21 cellular contexts compared by ENCODE assay signal in the genomic region with DNA sequence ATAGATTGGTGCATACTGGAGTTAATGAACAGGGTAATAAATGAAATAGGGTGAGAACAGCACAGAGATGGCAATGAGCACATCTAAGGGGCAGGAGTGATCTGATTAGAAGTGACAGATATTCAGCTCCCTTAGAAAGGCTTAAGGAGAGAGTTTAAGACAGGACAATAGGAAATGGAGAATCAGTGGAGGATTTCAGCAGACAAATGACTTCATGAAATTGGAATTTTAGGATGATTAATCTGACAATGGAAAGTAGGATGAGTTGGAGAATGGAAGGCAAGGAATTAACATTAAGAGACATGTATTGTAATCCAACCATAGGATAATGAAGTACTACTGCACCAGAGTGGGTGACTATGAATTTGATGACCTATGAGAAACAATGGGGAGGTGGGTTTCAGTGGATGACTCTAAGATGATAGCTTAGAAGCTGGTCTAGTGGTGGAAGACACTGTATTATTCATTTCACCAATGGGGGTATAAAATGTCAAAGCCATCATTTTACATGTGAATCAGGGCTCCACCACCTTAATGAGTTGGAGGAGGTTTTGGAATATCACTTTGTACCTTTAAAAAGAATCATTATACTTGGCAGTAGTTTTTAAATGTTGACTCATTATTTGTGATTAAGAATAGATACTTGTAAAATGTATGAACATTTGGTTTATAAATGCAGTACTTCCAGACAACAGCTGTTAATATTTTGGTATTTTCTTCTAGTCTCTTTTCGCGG.
DNase-seq lines count a peak whose midpoint lies in the region; ATAC-seq, FAIRE-seq and TF ChIP-seq lines count a peak whose summit lies in the region.
"Had no signal": no experiment of that assay in that cellular context is flagged by ENCODE, and none has a peak within 500 bp of the region (broad histone marks: within the 10 kb centered on the region; RNA-seq: fewer than 3 reads in every experiment).

No MANE protein-coding gene starts in this region.

- no peak for FAIRE-seq in HepG2 (lab: Jason Lieb, UNC)
- FAIRE-seq: endometrium had no signal

- POLR2A ChIA-PET in PC-3 (lab: Charles Lee; ENCODE audit: unreplicated experiment) (no interaction called here), HepG2 (lab: Yijun Ruan, JAX) (no interaction called here)

- no peak overlapping the region for H2BK5ac ChIP-seq in neuronal stem cell (ENCODE audit: low read length)

- TF ChIP-seq POLR2A in testis (IDR thresholded peaks at IDR 0.05) = no peak
- no peak for TF ChIP-seq POLR2A in HepG2 (IDR thresholded peaks at IDR 0.05; ENCODE audit: insufficient read depth in 1 of 2, low read depth in 2 of 2, low read length in 2 of 2)

- intact Hi-C loops in PC-3 (cut with micrococcal nuclease) (no loop called here), testis (cut with DNase I; ENCODE audit: low total_unique reads) (no loop called here), HepG2 (cut with micrococcal nuclease; ENCODE audit: unreplicated experiment) (no loop called here)

- H3F3A ChIP-seq in PC-3 (ENCODE audit: low read length, unreplicated experiment) = no peaks in the 10 kb centered on the region

- H2BK12ac ChIP-seq in neuronal stem cell (ENCODE audit: low read length) = no peak overlapping the region

- H2AFZ ChIP-seq in PC-3 (ENCODE audit: low read length) (no peak overlapping the region), neuronal stem cell (ENCODE audit: low read length) (no peak overlapping the region), HepG2 (ENCODE audit: low read length) (no peak overlapping the region)

- WGBS in neuronal stem cell (ENCODE audit: extremely low coverage in 2 of 2, insufficient read length in 2 of 2, insufficient replicate concordance in 1 of 2), 2 donors = no CpG with 5 or more reads among the region's 2 CpGs
- WGBS in testis, 2 donors = 57 to 62% methylated on average over 2 of the region's 2 CpGs
- 25% methylated on average over 2 of the region's 2 CpGs for WGBS in HepG2 (ENCODE audit: low lambda C conversion rate)

- H3K36me3 ChIP-seq in PC-3 (ENCODE audit: low read depth, low read length) (no peaks in the 10 kb centered on the region), neuronal stem cell (replicated peaks in 1 of 2; ENCODE audit: control insufficient read depth in 2 of 2, insufficient read depth in 2 of 2, low read length in 2 of 2) (no peaks in the 10 kb centered on the region), testis (ENCODE audit: low read depth, missing control alignments) (no peaks in the 10 kb centered on the region), HepG2 (replicated peaks in 1 of 2; ENCODE audit: control insufficient read depth in 1 of 2, insufficient read depth in 2 of 2, low read length in 2 of 2) (no peaks in the 10 kb centered on the region)
- H3K36me3 ChIP-seq: pancreas had no signal

- H3K27ac ChIP-seq in PC-3 (ENCODE audit: low read length) (peak overlapping the region; percentile 81), neuronal stem cell (replicated peaks; ENCODE audit: low read length) (no peak overlapping the region), testis (no peak overlapping the region), HepG2 (ENCODE audit: extremely low read length, insufficient read depth, low read length) (no peak overlapping the region)
- H3K27ac ChIP-seq: heart left ventricle, pancreas had no signal

- no peak for TF ChIP-seq RAD21 in HepG2 (CRISPR knock-in tag; IDR thresholded peaks at IDR 0.05)

- 0 out of 2 replicates have a peak overlapping the region, but pooled peaks have one; percentile 26 for H3K4me2 ChIP-seq in PC-3 (ENCODE audit: low read length)
- no peak overlapping the region for H3K4me2 ChIP-seq in neuronal stem cell (ENCODE audit: insufficient read depth, low read length, poor library complexity, severe bottlenecking)
- H3K4me2 ChIP-seq in HepG2 (ENCODE audit: low read depth, low read length) = no peak overlapping the region

- H4K8ac ChIP-seq in neuronal stem cell (ENCODE audit: low read depth, low read length) = no peak overlapping the region

- no peaks in the 10 kb centered on the region for H4K20me1 ChIP-seq in PC-3 (ENCODE audit: low read length)
- no peaks in the 10 kb centered on the region for H4K20me1 ChIP-seq in HepG2 (ENCODE audit: insufficient read depth, low read length)

- ATAC-seq in PC-3 (peak; percentile 51), HG03571 (IDR thresholded peaks at IDR 0.05; ENCODE audit: unreplicated experiment) (no peak), HepG2 (no peak)
- ATAC-seq: activated naive CD8-positive, alpha-beta T cell treated with anti-CD3 and anti-CD28 coated beads, Interleukin-2, amount 50 U/mL, for 24 hours; activated T-cell treated with anti-CD3 and anti-CD28 coated beads, Interleukin-2, amount 50 U/mL, for 72 hours; heart left ventricle; pancreas; stimulated activated effector memory CD8-positive, alpha-beta T cell treated with anti-CD3 and anti-CD28 coated beads, Interleukin-12 subunit alpha, Interleukin-12 subunit beta, amount 100 ng/mL, for 72 hours had no signal

- no peak for TF ChIP-seq CTCF in PC-3 (conservative IDR thresholded peaks at IDR 0.05; ENCODE audit: low read depth, low read length)
- no peak for TF ChIP-seq CTCF in testis (IDR thresholded peaks at IDR 0.05)
- no peak for TF ChIP-seq CTCF in HepG2 (CRISPR knock-in tag; IDR thresholded peaks at IDR 0.05)

- peaks cover 14% of the 10 kb centered on the region for H3K4me1 ChIP-seq in PC-3 (ENCODE audit: insufficient read depth, low read length)
- H3K4me1 ChIP-seq in neuronal stem cell (ENCODE audit: control insufficient read depth in 2 of 2, insufficient read depth in 1 of 2, low read depth in 1 of 2, low read length in 2 of 2) = no peaks in the 10 kb centered on the region
- H3K4me1 ChIP-seq in testis = no peaks in the 10 kb centered on the region
- H3K4me1 ChIP-seq in HepG2 (ENCODE audit: insufficient read depth, low read length) = peaks cover 9% of the 10 kb centered on the region; the same call in 1 of the 2 replicates
- H3K4me1 ChIP-seq: heart left ventricle, pancreas had no signal

- no peak overlapping the region for H3K4ac ChIP-seq in neuronal stem cell (ENCODE audit: low read length)

- BruUV-seq in PC-3 (replicated peaks; lab: Mats Ljungman, UMichigan) = no TSS peak
- no TSS peak for BruUV-seq in HepG2 (replicated peaks; lab: Mats Ljungman, UMichigan)

- no peak overlapping the region for H2BK120ac ChIP-seq in neuronal stem cell (ENCODE audit: low read depth, low read length)

- H3K27me3 ChIP-seq in PC-3 (ENCODE audit: low read length) (no peaks in the 10 kb centered on the region), neuronal stem cell (ENCODE audit: control insufficient read depth in 3 of 3, insufficient read depth in 3 of 3, low read depth in 1 of 3, low read length in 3 of 3) (no peaks in the 10 kb centered on the region), testis (no peaks in the 10 kb centered on the region), HepG2 (ENCODE audit: control insufficient read depth in 1 of 2, insufficient read depth in 2 of 2, low read length in 2 of 2) (no peaks in the 10 kb centered on the region)
- H3K27me3 ChIP-seq: heart left ventricle, pancreas had no signal

- no peak overlapping the region for H3K23ac ChIP-seq in neuronal stem cell (ENCODE audit: low read depth, low read length, poor library complexity)

- H4K91ac ChIP-seq in neuronal stem cell (ENCODE audit: low read depth, low read length, poor library complexity) = no peak overlapping the region

- H2BK15ac ChIP-seq in neuronal stem cell (ENCODE audit: low read length) = no peak overlapping the region

- CTCF ChIA-PET in PC-3 (lab: Charles Lee) (no interaction called here), HepG2 (lab: Yijun Ruan, JAX; ENCODE audit: low intra/inter-chr PET ratio, low total read pairs) (no interaction called here)

- DNase-seq in EH (ENCODE audit: low read depth) (peak; percentile 80), PC-3 (peak; percentile 61), dermis blood vessel endothelial cell (peak; percentile 9), neuronal stem cell (ENCODE audit: low spot score) (peak; percentile 31), HT-29 (ENCODE audit: low spot score) (no peak), testis (no peak), HepG2 (ENCODE audit: low spot score) (no peak)
- DNase-seq: activated CD4-positive, alpha-beta T cell treated with anti-CD3 and anti-CD28 coated beads, Interleukin-2, amount 50 U/mL, for 48 hours; activated naive CD8-positive, alpha-beta T cell treated with anti-CD3 and anti-CD28 coated beads, Interleukin-2, amount 50 U/mL, for 24 hours; activated T-cell treated with anti-CD3 and anti-CD28 coated beads, Interleukin-2, amount 50 U/mL, for 72 hours; C1 segment of cervical spinal cord; cerebellar nuclear complex; heart left ventricle; Kasumi-1; NCI-H146; NCI-H510A treated with DMSO at 0.1 percent for 48 hours; pancreas; small intestine had no signal

- TF ChIP-seq EP300 in HepG2 (IDR thresholded peaks at IDR 0.05; ENCODE audit: low read depth in 2 of 2, low read length in 2 of 2) = no peak
- no peak for TF ChIP-seq EP300 in HepG2 (CRISPR knock-in tag; IDR thresholded peaks at IDR 0.05; ENCODE audit: borderline replicate concordance)

- no peaks in the 10 kb centered on the region for H3K79me2 ChIP-seq in PC-3 (ENCODE audit: low read length)
- no peaks in the 10 kb centered on the region for H3K79me2 ChIP-seq in HepG2 (ENCODE audit: insufficient read depth, low read length)

- no peak overlapping the region for H3K18ac ChIP-seq in neuronal stem cell (ENCODE audit: low read length)

- no peak overlapping the region for H2AK5ac ChIP-seq in neuronal stem cell (ENCODE audit: low read depth, low read length)

- H3K9me2 ChIP-seq in PC-3 (replicated peaks; ENCODE audit: low read length) = no peaks in the 10 kb centered on the region

- no peak overlapping the region; the same call in 1 of the 2 replicates for H3K9ac ChIP-seq in PC-3 (ENCODE audit: low read length)
- H3K9ac ChIP-seq in neuronal stem cell (ENCODE audit: low read depth, low read length, poor library complexity) = no peak overlapping the region
- no peak overlapping the region for H3K9ac ChIP-seq in HepG2 (ENCODE audit: insufficient read depth, low read depth, low read length)

- no peaks in the 10 kb centered on the region for H3K9me3 ChIP-seq in PC-3 (ENCODE audit: low read length)
- no peaks in the 10 kb centered on the region for H3K9me3 ChIP-seq in neuronal stem cell (replicated peaks in 1 of 2; ENCODE audit: control insufficient read depth in 2 of 2, insufficient read depth in 1 of 2, low read depth in 1 of 2, low read length in 2 of 2)
- H3K9me3 ChIP-seq in testis = no peaks in the 10 kb centered on the region
- no peaks in the 10 kb centered on the region for H3K9me3 ChIP-seq in HepG2 (ENCODE audit: low read length)
- H3K9me3 ChIP-seq: pancreas had no signal

- no peak overlapping the region for H3K14ac ChIP-seq in neuronal stem cell (ENCODE audit: low read length)

- H3K79me1 ChIP-seq in neuronal stem cell (ENCODE audit: low read depth, low read length) = no peaks in the 10 kb centered on the region

- in situ Hi-C loops in HepG2 (cut with HindIII; ENCODE audit: extremely low pct_ligation_motif_present, low pct_unique_long_range_greater_than_20kb) = no loop called here

- H3K4me3 ChIP-seq in PC-3 (ENCODE audit: low read length) = no peak overlapping the region
- H3K4me3 ChIP-seq in neuronal stem cell (ENCODE audit: low read length in 2 of 2) = no peak overlapping the region
- no peak overlapping the region for H3K4me3 ChIP-seq in testis
- H3K4me3 ChIP-seq in HepG2 (replicated peaks in 1 of 3; ENCODE audit: insufficient read depth in 1 of 3, low read depth in 2 of 3, low read length in 3 of 3) = no peak overlapping the region
- H3K4me3 ChIP-seq: heart left ventricle, pancreas had no signal

TF ChIP-seq in HepG2, 621 proteins besides CTCF, POLR2A, EP300 and RAD21 (continues in another document):
- no peak for TF ChIP-seq NFIB (CRISPR knock-in tag; IDR thresholded peaks at IDR 0.05; ENCODE audit: borderline replicate concordance)

Comparison
In these comparisons a context has a peak if more than half of its experiments do, and no peak if none do; other contexts are left out.
1. DNase-seq: peak in EH (single experiment), PC-3 (single experiment), dermis blood vessel endothelial cell (single experiment) and neuronal stem cell (single experiment); none in HT-29 (single experiment), testis (single experiment) and HepG2 (single experiment).